In genomic region chr3:147299656-147300055, GRCh38 we compare ENCODE assay signal across 30 cellular contexts.
A peak's percentile ranks its signal among the peaks of the same experiment; 100 is the strongest.
DNase-seq lines count a peak whose midpoint lies in the region; ATAC-seq and TF ChIP-seq lines count a peak whose summit lies in the region.
"Had no signal": no experiment of that assay in that cellular context is flagged by ENCODE, and none has a peak within 500 bp of the region (broad histone marks: within the 10 kb centered on the region; RNA-seq: fewer than 3 reads in every experiment).

No MANE protein-coding gene starts in this region.

- TF ChIP-seq CTCF in BJ (IDR thresholded peaks at IDR 0.05; ENCODE audit: insufficient read depth, low read depth, low read length) = no peak

- no peak overlapping the region for H4K91ac ChIP-seq in mesenchymal stem cell (ENCODE audit: low read length)

- H3K18ac ChIP-seq in mesenchymal stem cell (ENCODE audit: low read depth in 1 of 2, low read length in 2 of 2) = no peak overlapping the region

- H3K4me3 Mint-ChIP-seq in CD4-positive, alpha-beta memory T cell = no peak overlapping the region
- H3K4me3 Mint-ChIP-seq: activated naive CD4-positive, alpha-beta T cell treated with anti-CD3 and anti-CD28 coated beads for 36 hours; activated T-helper 1 cell treated with anti-CD3 and anti-CD28 coated beads, Interleukin-12 subunit alpha, Interleukin-12 subunit beta, Interleukin-2, Interleukin-4 antibody, amounts not matched to agents 30 ng/mL and 10 ng/mL and 1 ng/mL, durations not matched to agents 14 hours and 24 hours and 36 hours; dendritic cell treated with granulocyte-macrophage colony-stimulating factor and Interleukin-4, amounts not matched to agents 40 ng/mL and 50 ng/mL, for 4 days; natural killer cell treated with Interleukin-12 subunit alpha and Interleukin-12 subunit beta and Interleukin-15 and Interleukin-18, amount 100 ng/mL, for 72 hours; stimulated activated effector memory CD8-positive, alpha-beta T cell treated with anti-CD3 and anti-CD28 coated beads, Interleukin-12 subunit alpha, Interleukin-12 subunit beta, amount 100 ng/mL, for 72 hours had no signal

- intact Hi-C loops in CD4-positive, alpha-beta memory T cell (cut with micrococcal nuclease) = no loop called here

- H3K4me1 Mint-ChIP-seq in CD4-positive, alpha-beta memory T cell = no peaks in the 10 kb centered on the region
- H3K4me1 Mint-ChIP-seq: stimulated activated effector memory CD8-positive, alpha-beta T cell treated with anti-CD3 and anti-CD28 coated beads, Interleukin-12 subunit alpha, Interleukin-12 subunit beta, amount 100 ng/mL, for 72 hours had no signal

- H3K27me3 ChIP-seq in BJ (ENCODE audit: control insufficient read depth, insufficient read depth, low read length) = no peaks in the 10 kb centered on the region
- no peaks in the 10 kb centered on the region for H3K27me3 ChIP-seq in mesenchymal stem cell (ENCODE audit: control insufficient read depth in 1 of 2, insufficient read depth in 1 of 2, low read length in 2 of 2)
- H3K27me3 ChIP-seq in CD4-positive, alpha-beta memory T cell (ENCODE audit: insufficient read depth, low read length) = no peaks in the 10 kb centered on the region
- H3K27me3 ChIP-seq: BLaER1 treated with 17β-estradiol and CSF1 and Interleukin-3, amounts not matched to agents 10 nM and 100 nM; SJCRH30; suprapubic skin; upper lobe of right lung had no signal

- H3K27ac Mint-ChIP-seq in CD4-positive, alpha-beta memory T cell = no peak overlapping the region
- H3K27ac Mint-ChIP-seq: activated naive CD4-positive, alpha-beta T cell treated with anti-CD3 and anti-CD28 coated beads for 36 hours; activated T-helper 1 cell treated with anti-CD3 and anti-CD28 coated beads, Interleukin-12 subunit alpha, Interleukin-12 subunit beta, Interleukin-2, Interleukin-4 antibody, amounts not matched to agents 30 ng/mL and 10 ng/mL and 1 ng/mL, durations not matched to agents 14 hours and 24 hours and 36 hours; dendritic cell treated with granulocyte-macrophage colony-stimulating factor and Interleukin-4, amounts not matched to agents 40 ng/mL and 50 ng/mL, for 4 days; natural killer cell treated with Interleukin-12 subunit alpha and Interleukin-12 subunit beta and Interleukin-15 and Interleukin-18, amount 100 ng/mL, for 72 hours; stimulated activated effector memory CD8-positive, alpha-beta T cell treated with anti-CD3 and anti-CD28 coated beads, Interleukin-12 subunit alpha, Interleukin-12 subunit beta, amount 100 ng/mL, for 72 hours had no signal

- H3K4me2 ChIP-seq in mesenchymal stem cell (ENCODE audit: low read length, poor library complexity, severe bottlenecking) = no peak overlapping the region
- H3K4me2 ChIP-seq: BLaER1 treated with 17β-estradiol and CSF1 and Interleukin-3, amounts not matched to agents 10 nM and 100 nM had no signal

- H4K8ac ChIP-seq in mesenchymal stem cell (ENCODE audit: low read length) = no peak overlapping the region

- H2BK12ac ChIP-seq in mesenchymal stem cell (ENCODE audit: low read length in 2 of 2) = no peak overlapping the region

- no peak for ATAC-seq in HG02870 (IDR thresholded peaks at IDR 0.05; ENCODE audit: unreplicated experiment)
- ATAC-seq: activated CD4-positive, CD25-positive, alpha-beta regulatory T cell treated with anti-CD3 and anti-CD28 coated beads, Interleukin-2, amount 50 U/mL, for 24 hours; lower lobe of right lung; natural killer cell treated with Interleukin-12 subunit alpha and Interleukin-12 subunit beta and Interleukin-15 and Interleukin-18, amount 100 ng/mL, for 72 hours; pancreas; stimulated activated effector memory CD8-positive, alpha-beta T cell treated with anti-CD3 and anti-CD28 coated beads, Interleukin-12 subunit alpha, Interleukin-12 subunit beta, amount 100 ng/mL, for 72 hours; upper lobe of right lung had no signal

- no peak overlapping the region for H3K4me3 ChIP-seq in BJ (ENCODE audit: low read depth, low read length)
- no peak overlapping the region for H3K4me3 ChIP-seq in mesenchymal stem cell (ENCODE audit: insufficient read depth in 1 of 2, low read depth in 1 of 2, low read length in 2 of 2)
- H3K4me3 ChIP-seq in CD4-positive, alpha-beta memory T cell (ENCODE audit: low read length in 2 of 2) = no peak overlapping the region
- H3K4me3 ChIP-seq: BLaER1 treated with 17β-estradiol and CSF1 and Interleukin-3, amounts not matched to agents 10 nM and 100 nM; lower lobe of right lung; pancreas; suprapubic skin; upper lobe of right lung had no signal

- no peaks in the 10 kb centered on the region for H3K36me3 Mint-ChIP-seq in CD4-positive, alpha-beta memory T cell
- H3K36me3 Mint-ChIP-seq: natural killer cell treated with Interleukin-12 subunit alpha and Interleukin-12 subunit beta and Interleukin-15 and Interleukin-18, amount 100 ng/mL, for 72 hours; stimulated activated effector memory CD8-positive, alpha-beta T cell treated with anti-CD3 and anti-CD28 coated beads, Interleukin-12 subunit alpha, Interleukin-12 subunit beta, amount 100 ng/mL, for 72 hours had no signal

- H3K4ac ChIP-seq in mesenchymal stem cell (ENCODE audit: low read depth in 1 of 2, low read length in 2 of 2) = no peak overlapping the region

- CTCF ChIA-PET in BJ (lab: Yijun Ruan, JAX) = no interaction called here
- CTCF ChIA-PET in CD4-positive, alpha-beta memory T cell (lab: Charles Lee; ENCODE audit: partially characterized antibody) = no interaction called here

- H2AFZ ChIP-seq in mesenchymal stem cell (ENCODE audit: low read depth, low read length) = no peak overlapping the region

- H3K23ac ChIP-seq in mesenchymal stem cell (ENCODE audit: low read length in 2 of 2) = no peak overlapping the region

- no peaks in the 10 kb centered on the region for H3K27me3 Mint-ChIP-seq in CD4-positive, alpha-beta memory T cell
- H3K27me3 Mint-ChIP-seq: dendritic cell treated with granulocyte-macrophage colony-stimulating factor and Interleukin-4, amounts not matched to agents 40 ng/mL and 50 ng/mL, for 4 days; natural killer cell treated with Interleukin-12 subunit alpha and Interleukin-12 subunit beta and Interleukin-15 and Interleukin-18, amount 100 ng/mL, for 72 hours had no signal

- no peak overlapping the region for H2BK5ac ChIP-seq in mesenchymal stem cell (ENCODE audit: low read depth, low read length, poor library complexity, severe bottlenecking)

- peaks cover 1% of the 10 kb centered on the region for H3K4me1 ChIP-seq in mesenchymal stem cell (ENCODE audit: control insufficient read depth, insufficient read depth, low read depth, low read length)
- H3K4me1 ChIP-seq in CD4-positive, alpha-beta memory T cell (ENCODE audit: insufficient read depth, low read length) = no peaks in the 10 kb centered on the region
- H3K4me1 ChIP-seq: BLaER1 treated with 17β-estradiol and CSF1 and Interleukin-3, amounts not matched to agents 10 nM and 100 nM; Caco-2; pancreas; upper lobe of right lung had no signal

- H3K9me3 ChIP-seq in mesenchymal stem cell (ENCODE audit: control insufficient read depth, low read length) = no peaks in the 10 kb centered on the region
- H3K9me3 ChIP-seq in CD4-positive, alpha-beta memory T cell (ENCODE audit: control insufficient read depth in 1 of 2, low read length in 2 of 2) = no peaks in the 10 kb centered on the region
- H3K9me3 ChIP-seq: BLaER1 treated with 17β-estradiol and CSF1 and Interleukin-3, amounts not matched to agents 10 nM and 100 nM; Caco-2; lower lobe of right lung; pancreas; SJCRH30; suprapubic skin; upper lobe of right lung had no signal

- H2BK120ac ChIP-seq in mesenchymal stem cell (ENCODE audit: low read depth, low read length) = no peak overlapping the region

- H3K14ac ChIP-seq in mesenchymal stem cell (ENCODE audit: low read length in 2 of 2) = no peak overlapping the region

- no peaks in the 10 kb centered on the region for H3K36me3 ChIP-seq in BJ (ENCODE audit: control insufficient read depth, insufficient read depth, low read length)
- no peaks in the 10 kb centered on the region for H3K36me3 ChIP-seq in mesenchymal stem cell (ENCODE audit: control insufficient read depth in 1 of 2, insufficient read depth in 2 of 2, low read depth in 1 of 2, low read length in 2 of 2)
- H3K36me3 ChIP-seq in CD4-positive, alpha-beta memory T cell (ENCODE audit: insufficient read depth, low read length) = no peaks in the 10 kb centered on the region
- H3K36me3 ChIP-seq: BLaER1 treated with 17β-estradiol and CSF1 and Interleukin-3, amounts not matched to agents 10 nM and 100 nM; lower lobe of right lung; pancreas; SJCRH30; suprapubic skin; upper lobe of right lung had no signal

- peak overlapping the region; percentile 85 for H3K9ac ChIP-seq in mesenchymal stem cell (ENCODE audit: low read length)
- H3K9ac ChIP-seq: BLaER1 treated with 17β-estradiol and CSF1 and Interleukin-3, amounts not matched to agents 10 nM and 100 nM had no signal

- DNase-seq in BJ (ENCODE audit: low read depth) (peak; percentile 34), LHCN-M2 (ENCODE audit: low read depth) (peak; percentile 5), dedifferentiated amniotic fluid mesenchymal stem cell (ENCODE audit: extremely low spot score) (peak; percentile 17), mesenchymal stem cell (peak; percentile 46), amygdala (lab: John Stamatoyannopoulos, UW) (no peak)
- DNase-seq in CD4-positive, alpha-beta memory T cell = no peak
- no peak for DNase-seq in stimulated activated CD4-positive, alpha-beta T cell treated with anti-CD3 and anti-CD28 coated beads, Interleukin-4, amount 100 ng/mL, for 4 hours
- DNase-seq: activated CD4-positive, alpha-beta T cell treated with anti-CD3 and anti-CD28 coated beads, Interleukin-2, amount 50 U/mL, for 48 hours; activated CD8-positive, alpha-beta memory T cell treated with anti-CD3 and anti-CD28 coated beads, Interleukin-2, amount 50 U/mL, for 4 hours; activated naive CD4-positive, alpha-beta T cell treated with anti-CD3 and anti-CD28 coated beads for 36 hours; Caco-2; DMS79; Kasumi-1; kidney glomerular epithelial cell; lower lobe of right lung; NCI-H1694 treated with DMSO at 0.1 percent for 48 hours; NCI-H2227 treated with DMSO at 0.1 percent for 48 hours; NCI-H526 treated with DMSO at 0.1 percent for 48 hours; pancreas; SJCRH30; stimulated activated CD4-positive, alpha-beta T cell treated with anti-CD3 and anti-CD28 coated beads, Interleukin-2, amount 100 ng/mL, for 48 hours; upper lobe of right lung had no signal

- POLR2A ChIA-PET in BJ (lab: Charles Lee) = interaction anchor here (0.6 kb wide), 1 partner anchor 598 kb away, joined by 3 read pairs; no protein-coding TSS in a partner anchor
- POLR2A ChIA-PET in CD4-positive, alpha-beta memory T cell (lab: Charles Lee; ENCODE audit: partially characterized antibody) = no interaction called here

- H2BK15ac ChIP-seq in mesenchymal stem cell (ENCODE audit: low read depth, poor library complexity, severe bottlenecking) = no peak overlapping the region

- H3K27ac ChIP-seq in mesenchymal stem cell (ENCODE audit: low read length, poor library complexity, severe bottlenecking) = no peak overlapping the region
- no peak overlapping the region for H3K27ac ChIP-seq in CD4-positive, alpha-beta memory T cell (ENCODE audit: low read depth, low read length)
- H3K27ac ChIP-seq: BLaER1 treated with 17β-estradiol and CSF1 and Interleukin-3, amounts not matched to agents 10 nM and 100 nM; lower lobe of right lung; pancreas; suprapubic skin; upper lobe of right lung had no signal

- peaks cover 0 to 8% (median under 1%) of the 10 kb centered on the region in 8 donors for H3K9me3 Mint-ChIP-seq in CD4-positive, alpha-beta memory T cell
- H3K9me3 Mint-ChIP-seq: activated T-helper 1 cell treated with anti-CD3 and anti-CD28 coated beads, Interleukin-12 subunit alpha, Interleukin-12 subunit beta, Interleukin-2, Interleukin-4 antibody, amounts not matched to agents 30 ng/mL and 10 ng/mL and 1 ng/mL, durations not matched to agents 14 hours and 24 hours and 36 hours; dendritic cell treated with granulocyte-macrophage colony-stimulating factor and Interleukin-4, amounts not matched to agents 40 ng/mL and 50 ng/mL, for 4 days had no signal

- WGBS in mesenchymal stem cell = 69% methylated on average over 2 of the region's 2 CpGs

- no peaks in the 10 kb centered on the region for H3K79me1 ChIP-seq in mesenchymal stem cell (replicated peaks; ENCODE audit: low read length, poor library complexity, severe bottlenecking)

- H2AK5ac ChIP-seq in mesenchymal stem cell (ENCODE audit: low read length, severe bottlenecking) = no peak overlapping the region

Comparison
In these comparisons a context has a peak if more than half of its experiments do, and no peak if none do; other contexts are left out.
1. DNase-seq: peak in BJ (single experiment), LHCN-M2 (single experiment), dedifferentiated amniotic fluid mesenchymal stem cell (single experiment) and mesenchymal stem cell (single experiment); none in amygdala (0 of 56), CD4-positive, alpha-beta memory T cell (0 of 5) and stimulated activated CD4-positive, alpha-beta T cell treated with anti-CD3 and anti-CD28 coated beads, Interleukin-4, amount 100 ng/mL, for 4 hours (0 of 2).